ENCODE assay signal across 1 cellular context in the genomic region with DNA sequence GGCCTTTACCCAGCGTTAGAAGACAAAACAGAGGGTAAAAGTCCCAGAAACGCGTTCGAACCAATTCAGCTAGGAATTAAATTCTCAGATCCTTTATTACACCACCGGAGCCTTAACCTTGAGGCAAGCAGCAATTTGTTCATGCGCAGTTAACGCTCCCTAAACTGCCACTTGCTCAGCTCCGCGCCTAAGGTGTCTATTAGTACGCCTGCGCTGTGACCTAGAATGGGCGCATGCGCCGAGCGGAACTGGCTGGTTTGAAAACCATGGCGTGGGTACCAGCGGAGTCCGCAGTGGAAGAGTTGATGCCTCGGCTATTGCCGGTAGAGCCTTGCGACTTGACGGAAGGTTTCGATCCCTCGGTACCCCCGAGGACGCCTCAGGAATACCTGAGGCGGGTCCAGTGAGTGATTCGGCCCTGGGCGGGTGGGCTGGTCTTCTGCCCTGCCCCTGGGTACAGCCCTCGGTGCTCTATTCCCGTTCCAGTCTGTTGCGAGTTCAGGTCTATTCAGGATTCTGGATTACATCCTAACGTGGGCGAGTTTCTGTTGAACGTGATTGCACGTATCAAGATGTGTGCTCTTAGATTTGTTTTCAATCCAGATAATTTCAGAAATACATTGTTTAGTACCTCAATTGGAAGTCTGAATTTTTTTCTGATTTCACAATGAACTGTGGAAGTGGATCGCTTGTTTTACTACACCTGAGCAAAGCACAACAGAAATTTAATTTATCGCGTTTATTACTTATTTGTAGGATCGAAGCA.
A peak's percentile ranks its signal among the peaks of the same experiment; 100 is the strongest.
TF ChIP-seq lines count a peak whose summit lies in the region.

A gene with protein sequence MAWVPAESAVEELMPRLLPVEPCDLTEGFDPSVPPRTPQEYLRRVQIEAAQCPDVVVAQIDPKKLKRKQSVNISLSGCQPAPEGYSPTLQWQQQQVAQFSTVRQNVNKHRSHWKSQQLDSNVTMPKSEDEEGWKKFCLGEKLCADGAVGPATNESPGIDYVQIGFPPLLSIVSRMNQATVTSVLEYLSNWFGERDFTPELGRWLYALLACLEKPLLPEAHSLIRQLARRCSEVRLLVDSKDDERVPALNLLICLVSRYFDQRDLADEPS (plus strand): TSS at position 251 of the 766 bp plus-strand sequence. CDS start 16 bp downstream, at position 267.

TF ChIP-seq in HepG2, 621 proteins besides CTCF, POLR2A, EP300 and RAD21 (continued from another document and continues in another):
- TF ChIP-seq, protein P1, sequence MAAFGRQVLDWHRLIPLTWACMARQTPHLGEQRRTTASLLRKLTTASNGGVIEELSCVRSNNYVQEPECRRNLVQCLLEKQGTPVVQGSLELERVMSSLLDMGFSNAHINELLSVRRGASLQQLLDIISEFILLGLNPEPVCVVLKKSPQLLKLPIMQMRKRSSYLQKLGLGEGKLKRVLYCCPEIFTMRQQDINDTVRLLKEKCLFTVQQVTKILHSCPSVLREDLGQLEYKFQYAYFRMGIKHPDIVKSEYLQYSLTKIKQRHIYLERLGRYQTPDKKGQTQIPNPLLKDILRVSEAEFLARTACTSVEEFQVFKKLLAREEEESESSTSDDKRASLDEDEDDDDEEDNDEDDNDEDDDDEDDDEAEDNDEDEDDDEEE (CRISPR knock-in tag; IDR thresholded peaks at IDR 0.05) = peak; percentile 96; the same call in 1 of the 2 replicates
- TF ChIP-seq ZNF607 (CRISPR knock-in tag; IDR thresholded peaks at IDR 0.05; ENCODE audit: borderline replicate concordance) (peak; percentile 94), ZNF605 (CRISPR knock-in tag; IDR thresholded peaks at IDR 0.05) (peak; percentile 99), ZBTB3 (CRISPR knock-in tag; IDR thresholded peaks at IDR 0.05; ENCODE audit: borderline replicate concordance, low read depth) (peak; percentile 40; the same call in 1 of the 2 replicates), SIX4 (CRISPR knock-in tag; IDR thresholded peaks at IDR 0.05) (no peak; the same call in 1 of the 2 replicates), ATRX (CRISPR knock-in tag; IDR thresholded peaks at IDR 0.05; ENCODE audit: borderline replicate concordance) (peak; percentile 76; the same call in 1 of the 2 replicates), ZNF775 (CRISPR knock-in tag; IDR thresholded peaks at IDR 0.05; ENCODE audit: borderline replicate concordance) (peak; percentile 34; the same call in 1 of the 2 replicates), HMG20A (CRISPR knock-in tag; IDR thresholded peaks at IDR 0.05; ENCODE audit: borderline replicate concordance) (no peak), ZNF432 (CRISPR knock-in tag; IDR thresholded peaks at IDR 0.05; ENCODE audit: borderline replicate concordance) (no peak), ZNF768 (CRISPR knock-in tag; IDR thresholded peaks at IDR 0.05) (peak; percentile 80; the same call in 1 of the 2 replicates), CBX5 (CRISPR knock-in tag; IDR thresholded peaks at IDR 0.05; ENCODE audit: borderline replicate concordance) (peak; percentile 84), ZNF550 (CRISPR knock-in tag; IDR thresholded peaks at IDR 0.05; ENCODE audit: borderline replicate concordance) (peak; percentile 99), KAT7 (CRISPR knock-in tag; IDR thresholded peaks at IDR 0.05; ENCODE audit: borderline replicate concordance) (peak; percentile 87; the same call in 1 of the 2 replicates), ZNF251 (CRISPR knock-in tag; IDR thresholded peaks at IDR 0.05) (no peak), MAF1 (CRISPR knock-in tag; IDR thresholded peaks at IDR 0.05; ENCODE audit: borderline replicate concordance) (peak; percentile 85; the same call in 1 of the 2 replicates), HDAC6 (IDR thresholded peaks at IDR 0.05; ENCODE audit: low read depth, low read length) (no peak), ZNF33A (CRISPR knock-in tag; IDR thresholded peaks at IDR 0.05; ENCODE audit: borderline replicate concordance) (no peak), ZNF761 (CRISPR knock-in tag; conservative IDR thresholded peaks at IDR 0.05) (peak; percentile 99), ZSCAN31 (CRISPR knock-in tag; IDR thresholded peaks at IDR 0.05; ENCODE audit: low read depth) (peak; percentile 97), SIN3A (IDR thresholded peaks at IDR 0.05; ENCODE audit: borderline replicate concordance, low read depth, low read length) (peak; percentile 85; the same call in 1 of the 2 replicates), GABPA (IDR thresholded peaks at IDR 0.05; ENCODE audit: low read depth, low read length) (no peak), GABPA (CRISPR knock-in tag; IDR thresholded peaks at IDR 0.05; ENCODE audit: low read depth) (peak; percentile 71), SP4 (CRISPR knock-in tag; IDR thresholded peaks at IDR 0.05) (peak; percentile 87; the same call in 1 of the 2 replicates), FOXC1 (CRISPR knock-in tag; IDR thresholded peaks at IDR 0.05; ENCODE audit: borderline replicate concordance) (peak; percentile 98), ZNF124 (CRISPR knock-in tag; IDR thresholded peaks at IDR 0.05) (peak; percentile 88), SETDB1 (CRISPR knock-in tag; IDR thresholded peaks at IDR 0.05; ENCODE audit: borderline replicate concordance) (no peak), KLF13 (CRISPR knock-in tag; IDR thresholded peaks at IDR 0.05) (peak; percentile 98), ZNF326 (CRISPR knock-in tag; IDR thresholded peaks at IDR 0.05; ENCODE audit: borderline replicate concordance) (no peak), ZNF790 (CRISPR knock-in tag; IDR thresholded peaks at IDR 0.05; ENCODE audit: borderline replicate concordance) (peak; percentile 93), ZBTB38 (CRISPR knock-in tag; IDR thresholded peaks at IDR 0.05) (peak; percentile 92), ETV6 (CRISPR knock-in tag; conservative IDR thresholded peaks at IDR 0.05) (peak; percentile 93), ZNF776 (CRISPR knock-in tag; IDR thresholded peaks at IDR 0.05) (peak; percentile 93), ETV5 (CRISPR knock-in tag; IDR thresholded peaks at IDR 0.05; ENCODE audit: borderline replicate concordance) (peak; percentile 80), GATAD1 (CRISPR knock-in tag; IDR thresholded peaks at IDR 0.05) (peak; percentile 94), KLF15 (CRISPR knock-in tag; IDR thresholded peaks at IDR 0.05; ENCODE audit: borderline replicate concordance) (peak; percentile 84; the same call in 1 of the 2 replicates), ZBTB1 (CRISPR knock-in tag; IDR thresholded peaks at IDR 0.05; ENCODE audit: borderline replicate concordance) (no peak), SIN3B (IDR thresholded peaks at IDR 0.05; ENCODE audit: low read length) (peak; percentile 84)
- TF ChIP-seq, protein P2, sequence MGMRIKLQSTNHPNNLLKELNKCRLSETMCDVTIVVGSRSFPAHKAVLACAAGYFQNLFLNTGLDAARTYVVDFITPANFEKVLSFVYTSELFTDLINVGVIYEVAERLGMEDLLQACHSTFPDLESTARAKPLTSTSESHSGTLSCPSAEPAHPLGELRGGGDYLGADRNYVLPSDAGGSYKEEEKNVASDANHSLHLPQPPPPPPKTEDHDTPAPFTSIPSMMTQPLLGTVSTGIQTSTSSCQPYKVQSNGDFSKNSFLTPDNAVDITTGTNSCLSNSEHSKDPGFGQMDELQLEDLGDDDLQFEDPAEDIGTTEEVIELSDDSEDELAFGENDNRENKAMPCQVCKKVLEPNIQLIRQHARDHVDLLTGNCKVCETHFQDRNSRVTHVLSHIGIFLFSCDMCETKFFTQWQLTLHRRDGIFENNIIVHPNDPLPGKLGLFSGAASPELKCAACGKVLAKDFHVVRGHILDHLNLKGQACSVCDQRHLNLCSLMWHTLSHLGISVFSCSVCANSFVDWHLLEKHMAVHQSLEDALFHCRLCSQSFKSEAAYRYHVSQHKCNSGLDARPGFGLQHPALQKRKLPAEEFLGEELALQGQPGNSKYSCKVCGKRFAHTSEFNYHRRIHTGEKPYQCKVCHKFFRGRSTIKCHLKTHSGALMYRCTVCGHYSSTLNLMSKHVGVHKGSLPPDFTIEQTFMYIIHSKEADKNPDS (CRISPR knock-in tag; IDR thresholded peaks at IDR 0.05) = peak; percentile 36; the same call in 1 of the 2 replicates
- TF ChIP-seq, protein P3, sequence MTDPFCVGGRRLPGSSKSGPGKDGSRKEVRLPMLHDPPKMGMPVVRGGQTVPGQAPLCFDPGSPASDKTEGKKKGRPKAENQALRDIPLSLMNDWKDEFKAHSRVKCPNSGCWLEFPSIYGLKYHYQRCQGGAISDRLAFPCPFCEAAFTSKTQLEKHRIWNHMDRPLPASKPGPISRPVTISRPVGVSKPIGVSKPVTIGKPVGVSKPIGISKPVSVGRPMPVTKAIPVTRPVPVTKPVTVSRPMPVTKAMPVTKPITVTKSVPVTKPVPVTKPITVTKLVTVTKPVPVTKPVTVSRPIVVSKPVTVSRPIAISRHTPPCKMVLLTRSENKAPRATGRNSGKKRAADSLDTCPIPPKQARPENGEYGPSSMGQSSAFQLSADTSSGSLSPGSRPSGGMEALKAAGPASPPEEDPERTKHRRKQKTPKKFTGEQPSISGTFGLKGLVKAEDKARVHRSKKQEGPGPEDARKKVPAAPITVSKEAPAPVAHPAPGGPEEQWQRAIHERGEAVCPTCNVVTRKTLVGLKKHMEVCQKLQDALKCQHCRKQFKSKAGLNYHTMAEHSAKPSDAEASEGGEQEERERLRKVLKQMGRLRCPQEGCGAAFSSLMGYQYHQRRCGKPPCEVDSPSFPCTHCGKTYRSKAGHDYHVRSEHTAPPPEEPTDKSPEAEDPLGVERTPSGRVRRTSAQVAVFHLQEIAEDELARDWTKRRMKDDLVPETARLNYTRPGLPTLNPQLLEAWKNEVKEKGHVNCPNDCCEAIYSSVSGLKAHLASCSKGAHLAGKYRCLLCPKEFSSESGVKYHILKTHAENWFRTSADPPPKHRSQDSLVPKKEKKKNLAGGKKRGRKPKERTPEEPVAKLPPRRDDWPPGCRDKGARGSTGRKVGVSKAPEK (CRISPR knock-in tag; IDR thresholded peaks at IDR 0.05; ENCODE audit: borderline replicate concordance) = no peak
- TF ChIP-seq, protein P4, sequence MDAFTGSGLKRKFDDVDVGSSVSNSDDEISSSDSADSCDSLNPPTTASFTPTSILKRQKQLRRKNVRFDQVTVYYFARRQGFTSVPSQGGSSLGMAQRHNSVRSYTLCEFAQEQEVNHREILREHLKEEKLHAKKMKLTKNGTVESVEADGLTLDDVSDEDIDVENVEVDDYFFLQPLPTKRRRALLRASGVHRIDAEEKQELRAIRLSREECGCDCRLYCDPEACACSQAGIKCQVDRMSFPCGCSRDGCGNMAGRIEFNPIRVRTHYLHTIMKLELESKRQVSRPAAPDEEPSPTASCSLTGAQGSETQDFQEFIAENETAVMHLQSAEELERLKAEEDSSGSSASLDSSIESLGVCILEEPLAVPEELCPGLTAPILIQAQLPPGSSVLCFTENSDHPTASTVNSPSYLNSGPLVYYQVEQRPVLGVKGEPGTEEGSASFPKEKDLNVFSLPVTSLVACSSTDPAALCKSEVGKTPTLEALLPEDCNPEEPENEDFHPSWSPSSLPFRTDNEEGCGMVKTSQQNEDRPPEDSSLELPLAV (CRISPR knock-in tag; conservative IDR thresholded peaks at IDR 0.05; ENCODE audit: low read depth) = no peak
- TF ChIP-seq, protein P5, sequence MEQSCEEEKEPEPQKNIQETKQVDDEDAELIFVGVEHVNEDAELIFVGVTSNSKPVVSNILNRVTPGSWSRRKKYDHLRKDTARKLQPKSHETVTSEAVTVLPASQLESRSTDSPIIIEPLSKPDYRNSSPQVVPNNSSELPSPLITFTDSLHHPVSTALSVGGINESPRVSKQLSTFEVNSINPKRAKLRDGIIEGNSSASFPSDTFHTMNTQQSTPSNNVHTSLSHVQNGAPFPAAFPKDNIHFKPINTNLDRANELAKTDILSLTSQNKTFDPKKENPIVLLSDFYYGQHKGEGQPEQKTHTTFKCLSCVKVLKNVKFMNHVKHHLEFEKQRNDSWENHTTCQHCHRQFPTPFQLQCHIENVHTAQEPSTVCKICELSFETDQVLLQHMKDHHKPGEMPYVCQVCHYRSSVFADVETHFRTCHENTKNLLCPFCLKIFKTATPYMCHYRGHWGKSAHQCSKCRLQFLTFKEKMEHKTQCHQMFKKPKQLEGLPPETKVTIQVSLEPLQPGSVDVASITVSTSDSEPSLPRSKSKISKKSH (CRISPR knock-in tag; IDR thresholded peaks at IDR 0.05; ENCODE audit: borderline replicate concordance) = peak; percentile 100
- TF ChIP-seq, protein P6, sequence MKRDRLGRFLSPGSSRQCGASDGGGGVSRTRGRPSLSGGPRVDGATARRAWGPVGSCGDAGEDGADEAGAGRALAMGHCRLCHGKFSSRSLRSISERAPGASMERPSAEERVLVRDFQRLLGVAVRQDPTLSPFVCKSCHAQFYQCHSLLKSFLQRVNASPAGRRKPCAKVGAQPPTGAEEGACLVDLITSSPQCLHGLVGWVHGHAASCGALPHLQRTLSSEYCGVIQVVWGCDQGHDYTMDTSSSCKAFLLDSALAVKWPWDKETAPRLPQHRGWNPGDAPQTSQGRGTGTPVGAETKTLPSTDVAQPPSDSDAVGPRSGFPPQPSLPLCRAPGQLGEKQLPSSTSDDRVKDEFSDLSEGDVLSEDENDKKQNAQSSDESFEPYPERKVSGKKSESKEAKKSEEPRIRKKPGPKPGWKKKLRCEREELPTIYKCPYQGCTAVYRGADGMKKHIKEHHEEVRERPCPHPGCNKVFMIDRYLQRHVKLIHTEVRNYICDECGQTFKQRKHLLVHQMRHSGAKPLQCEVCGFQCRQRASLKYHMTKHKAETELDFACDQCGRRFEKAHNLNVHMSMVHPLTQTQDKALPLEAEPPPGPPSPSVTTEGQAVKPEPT (CRISPR knock-in tag; IDR thresholded peaks at IDR 0.05; ENCODE audit: low read depth) = peak; percentile 98
- TF ChIP-seq, protein P7, sequence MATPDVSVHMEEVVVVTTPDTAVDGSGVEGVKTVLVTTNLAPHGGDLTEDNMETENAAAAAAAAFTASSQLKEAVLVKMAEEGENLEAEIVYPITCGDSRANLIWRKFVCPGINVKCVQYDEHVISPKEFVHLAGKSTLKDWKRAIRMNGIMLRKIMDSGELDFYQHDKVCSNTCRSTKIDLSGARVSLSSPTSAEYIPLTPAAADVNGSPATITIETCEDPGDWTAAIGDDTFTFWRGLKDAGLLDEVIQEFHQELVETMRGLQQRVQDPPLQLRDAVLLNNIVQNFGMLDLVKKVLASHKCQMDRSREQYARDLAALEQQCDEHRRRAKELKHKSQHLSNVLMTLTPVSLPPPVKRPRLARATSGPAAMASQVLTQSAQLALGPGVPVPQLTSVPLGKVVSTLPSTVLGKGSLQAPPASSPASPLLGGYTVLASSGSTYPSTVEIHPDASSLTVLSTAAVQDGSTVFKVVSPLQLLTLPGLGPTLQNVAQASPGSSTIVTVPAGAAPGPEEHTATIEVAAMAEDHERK (CRISPR knock-in tag; IDR thresholded peaks at IDR 0.05; ENCODE audit: low read depth) = 0 out of 2 replicates have a peak, but pooled peaks have one; percentile 28
- TF ChIP-seq, protein P8, sequence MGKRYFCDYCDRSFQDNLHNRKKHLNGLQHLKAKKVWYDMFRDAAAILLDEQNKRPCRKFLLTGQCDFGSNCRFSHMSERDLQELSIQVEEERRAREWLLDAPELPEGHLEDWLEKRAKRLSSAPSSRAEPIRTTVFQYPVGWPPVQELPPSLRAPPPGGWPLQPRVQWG (CRISPR knock-in tag; IDR thresholded peaks at IDR 0.05; ENCODE audit: borderline replicate concordance, low read depth) = no peak
- TF ChIP-seq, protein P9, sequence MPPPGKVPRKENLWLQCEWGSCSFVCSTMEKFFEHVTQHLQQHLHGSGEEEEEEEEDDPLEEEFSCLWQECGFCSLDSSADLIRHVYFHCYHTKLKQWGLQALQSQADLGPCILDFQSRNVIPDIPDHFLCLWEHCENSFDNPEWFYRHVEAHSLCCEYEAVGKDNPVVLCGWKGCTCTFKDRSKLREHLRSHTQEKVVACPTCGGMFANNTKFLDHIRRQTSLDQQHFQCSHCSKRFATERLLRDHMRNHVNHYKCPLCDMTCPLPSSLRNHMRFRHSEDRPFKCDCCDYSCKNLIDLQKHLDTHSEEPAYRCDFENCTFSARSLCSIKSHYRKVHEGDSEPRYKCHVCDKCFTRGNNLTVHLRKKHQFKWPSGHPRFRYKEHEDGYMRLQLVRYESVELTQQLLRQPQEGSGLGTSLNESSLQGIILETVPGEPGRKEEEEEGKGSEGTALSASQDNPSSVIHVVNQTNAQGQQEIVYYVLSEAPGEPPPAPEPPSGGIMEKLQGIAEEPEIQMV (CRISPR knock-in tag; IDR thresholded peaks at IDR 0.05; ENCODE audit: low read depth) = peak; percentile 97
